Comparison of ENCODE assay signal across 23 cellular contexts in genomic region chr9:69001921-69002320, GRCh38. TPM values are rescaled to one million over a fixed set of nuclear protein-coding genes. Genes with fewer than 3 reads are reported as not detected.
DNase-seq lines count a peak whose midpoint lies in the region; ATAC-seq lines count a peak whose summit lies in the region.
"Had no signal": no experiment of that assay in that cellular context is flagged by ENCODE, and none has a peak within 500 bp of the region (broad histone marks: within the 10 kb centered on the region; RNA-seq: fewer than 3 reads in every experiment).

No MANE protein-coding gene starts in this region.

- DNase-seq in NCI-H2171 treated with DMSO at 0.1 percent for 48 hours (lab: John Stamatoyannopoulos, UW) (peak; percentile 31), NCI-H2171 (lab: John Stamatoyannopoulos, UW) (no peak), cerebellum (ENCODE audit: low spot score) (peak; percentile 46), aorta (no peak)
- DNase-seq in activated CD4-positive, alpha-beta T cell treated with anti-CD3 and anti-CD28 coated beads for 36 hours = no peak
- DNase-seq: ACHN; AML-193; BE2C; CD4-positive, alpha-beta T cell; CD8-positive, alpha-beta memory T cell; DMS 273 treated with DMSO at 0.1 percent for 48 hours; DMS79; EL; GF-D8; GOT3; HFFc6 had no signal

- H3K27ac Mint-ChIP-seq in activated CD4-positive, alpha-beta T cell treated with anti-CD3 and anti-CD28 coated beads for 36 hours = no peak overlapping the region
- H3K27ac Mint-ChIP-seq: CD14-positive monocyte; CD4-positive, alpha-beta T cell; CD8-positive, alpha-beta memory T cell; HFFc6 had no signal

- no peaks in the 10 kb centered on the region for H3K36me3 Mint-ChIP-seq in activated CD4-positive, alpha-beta T cell treated with anti-CD3 and anti-CD28 coated beads for 36 hours (ENCODE audit: low read depth)
- H3K36me3 Mint-ChIP-seq: CD8-positive, alpha-beta memory T cell had no signal

- intact Hi-C loops in activated CD4-positive, alpha-beta T cell treated with anti-CD3 and anti-CD28 coated beads for 36 hours (cut with DNase I, micrococcal nuclease) = no loop called here
- intact Hi-C loops in aorta (cut with DNase I) = no loop called here

- H3K4me3 Mint-ChIP-seq in activated CD4-positive, alpha-beta T cell treated with anti-CD3 and anti-CD28 coated beads for 36 hours = no peak overlapping the region
- H3K4me3 Mint-ChIP-seq: CD14-positive monocyte; CD4-positive, alpha-beta T cell; CD8-positive, alpha-beta memory T cell; HFFc6 had no signal

- peaks cover 0 to 2% of the 10 kb centered on the region in 2 donors for H3K36me3 ChIP-seq in aorta (ENCODE audit: control insufficient read depth in 1 of 2, insufficient read depth in 2 of 2, low read length in 1 of 2)
- H3K36me3 ChIP-seq: BE2C; BLaER1 treated with 17β-estradiol and CSF1 and Interleukin-3, amounts not matched to agents 10 nM and 100 nM; HAP-1 had no signal

- H3K9me3 ChIP-seq in aorta (ENCODE audit: control insufficient read depth, low read length) = no peaks in the 10 kb centered on the region
- H3K9me3 ChIP-seq: A549; BE2C; BLaER1 treated with 17β-estradiol and CSF1 and Interleukin-3, amounts not matched to agents 10 nM and 100 nM; HAP-1 had no signal

- 72% methylated on average over 8 of the region's 8 CpGs for WGBS in aorta, 2 donors

- H3K9me3 Mint-ChIP-seq in activated CD4-positive, alpha-beta T cell treated with anti-CD3 and anti-CD28 coated beads for 36 hours (ENCODE audit: low read depth) = no peaks in the 10 kb centered on the region
- H3K9me3 Mint-ChIP-seq: CD4-positive, alpha-beta T cell; CD8-positive, alpha-beta memory T cell; HFFc6 had no signal

- H3K27me3 ChIP-seq in aorta (ENCODE audit: control insufficient read depth in 1 of 2, insufficient read depth in 2 of 2, low read length in 1 of 2) = no peaks in the 10 kb centered on the region
- H3K27me3 ChIP-seq: BLaER1 treated with 17β-estradiol and CSF1 and Interleukin-3, amounts not matched to agents 10 nM and 100 nM had no signal

- POLR2A ChIA-PET in activated CD4-positive, alpha-beta T cell treated with anti-CD3 and anti-CD28 coated beads for 36 hours (lab: Charles Lee) = no interaction called here

- H3K4me3 ChIP-seq in aorta (ENCODE audit: low read length in 2 of 2) = no peak overlapping the region
- H3K4me3 ChIP-seq: A549; BLaER1 treated with 17β-estradiol and CSF1 and Interleukin-3, amounts not matched to agents 10 nM and 100 nM; HAP-1 had no signal

- CTCF ChIA-PET in activated CD4-positive, alpha-beta T cell treated with anti-CD3 and anti-CD28 coated beads for 36 hours (lab: Charles Lee) = interaction anchor here (0.8 to 5.4 kb wide), 3 partner anchors 25 to 419 kb away, joined by 3 to 54 read pairs (median 4); no protein-coding TSS in a partner anchor

- H3K4me1 Mint-ChIP-seq in activated CD4-positive, alpha-beta T cell treated with anti-CD3 and anti-CD28 coated beads for 36 hours = peaks cover 12% of the 10 kb centered on the region

- H3K27ac ChIP-seq in aorta (ENCODE audit: low read depth in 1 of 2, low read length in 2 of 2) = no peak overlapping the region
- H3K27ac ChIP-seq: 22Rv1; A549; BLaER1 treated with 17β-estradiol and CSF1 and Interleukin-3, amounts not matched to agents 10 nM and 100 nM had no signal

- H3K27me3 Mint-ChIP-seq in activated CD4-positive, alpha-beta T cell treated with anti-CD3 and anti-CD28 coated beads for 36 hours = peaks cover 2% of the 10 kb centered on the region

- peak; percentile 53 for ATAC-seq in HG03354 (IDR thresholded peaks at IDR 0.05; ENCODE audit: poor library complexity, severe bottlenecking, unreplicated experiment)
- ATAC-seq in activated CD4-positive, alpha-beta T cell treated with anti-CD3 and anti-CD28 coated beads for 36 hours = no peak
- ATAC-seq in aorta (ENCODE audit: low FRiP score) = no peak
- ATAC-seq in GM18519 (IDR thresholded peaks at IDR 0.05; ENCODE audit: low FRiP score, unreplicated experiment) = no peak
- ATAC-seq: A549 had no signal

- no peaks in the 10 kb centered on the region for H3K4me1 ChIP-seq in aorta (ENCODE audit: control insufficient read depth in 1 of 2, insufficient read depth in 2 of 2, low read length in 2 of 2)
- H3K4me1 ChIP-seq: A549, BE2C had no signal

RNA-seq across cellular contexts. Expression of gene PRKACG, which starts 12.0 kb away (rescaled TPM):
- total RNA-seq in cerebellum (not detected), aorta (not detected)
- total RNA-seq in activated CD4-positive, alpha-beta T cell treated with anti-CD3 and anti-CD28 coated beads for 36 hours = not detected
- polyA plus RNA-seq in aorta = not detected
- total RNA-seq: CD4-positive, alpha-beta T cell; CD8-positive, alpha-beta memory T cell; HFFc6 had no signal
- polyA plus RNA-seq: A549; CD14-positive monocyte; CD8-positive, alpha-beta memory T cell had no signal

RNA-seq across cellular contexts. Expression of gene FXN, which starts 33.6 kb away (rescaled TPM):
- 5.3 TPM for total RNA-seq in cerebellum
- total RNA-seq in activated CD4-positive, alpha-beta T cell treated with anti-CD3 and anti-CD28 coated beads for 36 hours = 10 to 100 TPM; 23.2 to 24.2 TPM
- total RNA-seq in aorta = 1 to 10 TPM; 7.1 to 7.3 TPM
- polyA plus RNA-seq in aorta = 1 to 10 TPM; 2.8 to 7.8 TPM

Comparison
In these comparisons a context has a peak if more than half of its experiments do, and no peak if none do; other contexts are left out.
1. DNase-seq: peak in NCI-H2171 treated with DMSO at 0.1 percent for 48 hours (single experiment) and cerebellum (single experiment); none in NCI-H2171 (single experiment), activated CD4-positive, alpha-beta T cell treated with anti-CD3 and anti-CD28 coated beads for 36 hours (single experiment) and aorta (0 of 2).